Comparison of ENCODE assay signal across 8 cellular contexts in the genomic region with DNA sequence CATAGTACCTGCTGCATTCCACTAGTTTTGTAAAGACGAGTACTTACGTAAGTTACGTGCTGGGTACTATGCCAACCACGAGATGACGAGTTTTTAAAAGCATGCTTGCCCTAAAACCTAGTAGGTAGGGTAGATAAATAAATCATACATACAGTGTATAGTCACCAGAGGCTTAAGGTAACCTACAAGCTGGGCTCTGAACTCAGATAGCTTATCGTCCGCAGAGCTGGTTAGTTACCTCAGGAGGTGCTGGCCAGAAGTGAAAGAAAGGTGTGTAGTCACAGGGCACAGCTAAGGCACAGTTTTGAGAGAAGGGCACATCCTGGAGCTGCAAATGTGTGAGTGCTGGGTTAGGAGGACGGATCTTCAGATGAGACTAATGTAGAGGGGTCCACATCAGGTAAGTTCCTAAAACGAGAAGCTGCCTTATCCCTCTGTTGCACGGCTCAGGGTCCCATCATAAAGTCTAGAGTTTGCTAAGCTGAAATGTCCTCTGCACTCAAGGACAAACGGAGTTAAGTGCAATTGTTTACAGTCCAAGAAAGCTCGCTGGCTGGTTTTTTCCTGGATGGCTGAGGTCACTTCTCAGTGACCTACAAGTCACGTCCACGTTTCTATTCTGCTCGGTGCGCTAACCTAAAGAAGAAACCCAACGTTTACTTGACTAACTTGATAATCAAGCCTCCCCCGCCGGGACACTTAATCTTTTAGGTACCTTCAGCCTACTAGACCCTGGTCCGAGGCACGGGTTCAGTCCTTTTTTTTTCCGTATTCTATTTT. TPM values are rescaled to one million over a fixed set of nuclear protein-coding genes. Genes with fewer than 3 reads are reported as not detected.
DNase-seq lines count a peak whose midpoint lies in the region; ATAC-seq and TF ChIP-seq lines count a peak whose summit lies in the region.

No MANE protein-coding gene starts in this region.

- CTCF ChIA-PET in HEK293T (lab: Yijun Ruan, JAX), result interaction anchor here (0.6 kb wide), 1 partner anchor 72 kb away, joined by 3 read pairs; no protein-coding TSS in a partner anchor

- DNase-seq in H7 (no peak), WERI-Rb-1 (no peak), germinal center (ENCODE audit: low spot score) (peak; percentile 16), pons (ENCODE audit: low spot score) (peak; percentile 45), NCI-H2171 (lab: John Stamatoyannopoulos, UW) (no peak), HEK293T (ENCODE audit: extremely low spot score) (no peak)

- H3K4me2 ChIP-seq in BLaER1 treated with 17β-estradiol and CSF1 and Interleukin-3, amounts not matched to agents 10 nM and 100 nM, result peak overlapping the region; percentile 84 to 95 (median 90)

- peak overlapping the region; percentile 76 to 92 (median 84) for H3K9ac ChIP-seq in BLaER1 treated with 17β-estradiol and CSF1 and Interleukin-3, amounts not matched to agents 10 nM and 100 nM

- peak overlapping the region; percentile 75 to 88 (median 83) for H3K4me3 ChIP-seq in BLaER1 treated with 17β-estradiol and CSF1 and Interleukin-3, amounts not matched to agents 10 nM and 100 nM
- peak overlapping the region; percentile 81 for H3K4me3 ChIP-seq in H7 (ENCODE audit: insufficient read depth, low read depth, low read length)
- H3K4me3 ChIP-seq in WERI-Rb-1 (ENCODE audit: low read depth, low read length), result peak overlapping the region; percentile 90

- peak overlapping the region in 10 of 11 experiments; percentile 73 to 91 (median 77); a peak in 17 of 22 replicates for H3K27ac ChIP-seq in BLaER1 treated with 17β-estradiol and CSF1 and Interleukin-3, amounts not matched to agents 10 nM and 100 nM
- H3K27ac ChIP-seq in WERI-Rb-1, result peak overlapping the region; percentile 88

- H3K4me1 ChIP-seq in BLaER1 treated with 17β-estradiol and CSF1 and Interleukin-3, amounts not matched to agents 10 nM and 100 nM, result peaks cover 15 to 80% (median 25%) of the 10 kb centered on the region in 10 experiments; a peak in 19 of 20 replicates

- TF ChIP-seq CTCF in WERI-Rb-1 (IDR thresholded peaks at IDR 0.05; ENCODE audit: low read depth, low read length), result no peak

- ATAC-seq in GM21723 (IDR thresholded peaks at IDR 0.05; ENCODE audit: unreplicated experiment), result no peak

- peaks cover 0 to 6% (median 0%) of the 10 kb centered on the region in 11 experiments; a peak in 4 of 22 replicates for H3K9me3 ChIP-seq in BLaER1 treated with 17β-estradiol and CSF1 and Interleukin-3, amounts not matched to agents 10 nM and 100 nM (replicated peaks in 1 of 11)
- H3K9me3 ChIP-seq in WERI-Rb-1 (ENCODE audit: severe bottlenecking), result no peaks in the 10 kb centered on the region

- peaks cover 0 to 7% (median 0%) of the 10 kb centered on the region in 11 experiments; a peak in 2 of 22 replicates for H3K36me3 ChIP-seq in BLaER1 treated with 17β-estradiol and CSF1 and Interleukin-3, amounts not matched to agents 10 nM and 100 nM
- no peaks in the 10 kb centered on the region for H3K36me3 ChIP-seq in H7 (replicated peaks; ENCODE audit: control insufficient read depth, insufficient read depth, low read length)
- H3K36me3 ChIP-seq in WERI-Rb-1, result peaks cover 2% of the 10 kb centered on the region; the same call in 1 of the 2 replicates

- no peaks in the 10 kb centered on the region; a peak in 3 of 22 replicates for H4K20me1 ChIP-seq in BLaER1 treated with 17β-estradiol and CSF1 and Interleukin-3, amounts not matched to agents 10 nM and 100 nM

- POLR2A ChIA-PET in HEK293T (lab: Yijun Ruan, JAX), result interaction anchor here (1.1 to 1.8 kb wide), 3 partner anchors 18 to 191 kb away, joined by 3 to 9 read pairs (median 9); partner anchors contain the start of gene SNX2

- H3K27me3 ChIP-seq in BLaER1 treated with 17β-estradiol and CSF1 and Interleukin-3, amounts not matched to agents 10 nM and 100 nM, result peaks cover 0 to 37% (median 31%) of the 10 kb centered on the region in 11 experiments; a peak in 12 of 22 replicates
- H3K27me3 ChIP-seq in H7 (ENCODE audit: control insufficient read depth, insufficient read depth, low read length) (no peaks in the 10 kb centered on the region; the same call in 1 of the 2 replicates), WERI-Rb-1 (ENCODE audit: insufficient read depth, low read depth, severe bottlenecking) (no peaks in the 10 kb centered on the region)

TF ChIP-seq in HEK293T, 16 proteins besides CTCF, POLR2A, EP300 and RAD21:
- TF ChIP-seq LEF1 (IDR thresholded peaks at IDR 0.05; ENCODE audit: borderline replicate concordance) (no peak), FOXA1 (IDR thresholded peaks at IDR 0.05) (no peak), TARDBP (IDR thresholded peaks at IDR 0.05) (no peak), SUZ12 (IDR thresholded peaks at IDR 0.05) (no peak), CTBP1 (IDR thresholded peaks at IDR 0.05; ENCODE audit: borderline replicate concordance) (no peak), L3MBTL2 (conservative IDR thresholded peaks at IDR 0.05) (no peak), FOXK2 (IDR thresholded peaks at IDR 0.05) (no peak), BHLHE40 (IDR thresholded peaks at IDR 0.05; ENCODE audit: borderline replicate concordance) (no peak), NFRKB (IDR thresholded peaks at IDR 0.05) (no peak), SP1 (IDR thresholded peaks at IDR 0.05) (no peak), ZNF384 (IDR thresholded peaks at IDR 0.05) (no peak), FOXM1 (IDR thresholded peaks at IDR 0.05; ENCODE audit: borderline replicate concordance) (no peak), HDGF (IDR thresholded peaks at IDR 0.05; ENCODE audit: borderline replicate concordance) (no peak), ARNT (IDR thresholded peaks at IDR 0.05) (no peak)
- TF ChIP-seq, protein P1, sequence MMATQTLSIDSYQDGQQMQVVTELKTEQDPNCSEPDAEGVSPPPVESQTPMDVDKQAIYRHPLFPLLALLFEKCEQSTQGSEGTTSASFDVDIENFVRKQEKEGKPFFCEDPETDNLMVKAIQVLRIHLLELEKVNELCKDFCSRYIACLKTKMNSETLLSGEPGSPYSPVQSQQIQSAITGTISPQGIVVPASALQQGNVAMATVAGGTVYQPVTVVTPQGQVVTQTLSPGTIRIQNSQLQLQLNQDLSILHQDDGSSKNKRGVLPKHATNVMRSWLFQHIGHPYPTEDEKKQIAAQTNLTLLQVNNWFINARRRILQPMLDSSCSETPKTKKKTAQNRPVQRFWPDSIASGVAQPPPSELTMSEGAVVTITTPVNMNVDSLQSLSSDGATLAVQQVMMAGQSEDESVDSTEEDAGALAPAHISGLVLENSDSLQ (IDR thresholded peaks at IDR 0.05), result no peak

RNA-seq across cellular contexts. Expression of gene SNX24, which starts 1.1 kb away (rescaled TPM):
- 15.9 and 16.6 TPM in 2 replicates for total RNA-seq in H7 (2014; rRNA removed; shearing (Covaris generic))

Comparison
In these comparisons a context has a peak if more than half of its experiments do, and no peak if none do; other contexts are left out.
1. DNase-seq: peak in germinal center (single experiment) and pons (single experiment); none in H7 (single experiment), WERI-Rb-1 (single experiment), NCI-H2171 (single experiment) and HEK293T (single experiment).
2. Peak in every context shown above with its lines, with median percentiles within 50 percentile points of each other: H3K4me3 ChIP-seq.